ENCODE assay signal across 8 cellular contexts in genomic region chr7:128457385-128457784, GRCh38. TPM values are rescaled to one million over a fixed set of nuclear protein-coding genes. Genes with fewer than 3 reads are reported as not detected.
DNase-seq lines count a peak whose midpoint lies in the region; ATAC-seq and TF ChIP-seq lines count a peak whose summit lies in the region.
"Not testable (repeated sequence)": the region's sequence is repeated elsewhere in the genome, so short reads cannot be mapped to it uniquely, and the experiment has no call there.

No MANE protein-coding gene starts in this region.

- not testable (repeated sequence) for DNase-seq in RWPE2 (ENCODE audit: low spot score); activated T-cell treated with anti-CD3 and anti-CD28 coated beads, Interleukin-2, amount 50 U/mL, for 72 hours; neural crest cell (ENCODE audit: low read depth, low spot score)
- DNase-seq in mammary epithelial cell (peak; percentile 45), foreskin keratinocyte (peak in 1 of 2 donors; percentile 56)

- peak overlapping the region; percentile 96 for H3K27ac ChIP-seq in C4-2B
- not testable (repeated sequence) for H3K27ac ChIP-seq in HUES48 (ENCODE audit: low read depth, low read length); RWPE2 (ENCODE audit: poor library complexity, severe bottlenecking); mammary epithelial cell (ENCODE audit: insufficient read depth, low read depth, low read length); foreskin keratinocyte
- peak overlapping the region; percentile 99 for H3K27ac ChIP-seq in subcutaneous abdominal adipose tissue (ENCODE audit: low read depth, low read length)

- peaks cover 50% of the 10 kb centered on the region for H3K79me2 ChIP-seq in mammary epithelial cell (ENCODE audit: insufficient read depth, low read length)

- H3K4me1 ChIP-seq in HUES48 (ENCODE audit: control insufficient read depth, insufficient read depth, low read length) (peaks cover 25% of the 10 kb centered on the region), mammary epithelial cell (ENCODE audit: insufficient read depth, low read length) (peaks cover 22% of the 10 kb centered on the region), subcutaneous abdominal adipose tissue (ENCODE audit: control insufficient read depth in 5 of 5, insufficient read depth in 5 of 5, low read length in 5 of 5) (peaks cover 6 to 74% (median 60%) of the 10 kb centered on the region in 5 donors)
- not testable (repeated sequence) for H3K4me1 ChIP-seq in RWPE2 (ENCODE audit: insufficient read depth, poor library complexity, severe bottlenecking); foreskin keratinocyte

- not testable (repeated sequence) for H3K9me3 Mint-ChIP-seq in activated T-cell treated with anti-CD3 and anti-CD28 coated beads, Interleukin-2, amount 50 U/mL, for 72 hours; neural crest cell

- H3K36me3 ChIP-seq in HUES48 (ENCODE audit: control insufficient read depth, insufficient read depth, low read length) (peaks cover 21% of the 10 kb centered on the region), RWPE2 (ENCODE audit: low read depth) (peaks cover 14% of the 10 kb centered on the region), subcutaneous abdominal adipose tissue (ENCODE audit: control insufficient read depth in 5 of 5, insufficient read depth in 5 of 5, low read length in 5 of 5) (peaks cover 0 to 11% (median 7%) of the 10 kb centered on the region in 5 donors)
- not testable (repeated sequence) for H3K36me3 ChIP-seq in mammary epithelial cell (ENCODE audit: insufficient read depth, low read length)

- not testable (repeated sequence) for H4K20me1 ChIP-seq in mammary epithelial cell (ENCODE audit: insufficient read depth, low read length)

- CTCF ChIA-PET in mammary epithelial cell (lab: Charles Lee; ENCODE audit: low non-redundant PET): not testable (repeated sequence)

- 58% methylated on average over 5 of the region's 6 CpGs for WGBS in mammary epithelial cell (ENCODE audit: low coverage, missing lambda C conversion rate)

- peaks cover 68% of the 10 kb centered on the region for H3K4me1 Mint-ChIP-seq in activated T-cell treated with anti-CD3 and anti-CD28 coated beads, Interleukin-2, amount 50 U/mL, for 72 hours (ENCODE audit: low read depth)
- H3K4me1 Mint-ChIP-seq in neural crest cell: peaks cover 54% of the 10 kb centered on the region

- H3K27me3 ChIP-seq in HUES48 (ENCODE audit: control insufficient read depth, insufficient read depth, low read length); RWPE2 (ENCODE audit: insufficient read depth, poor library complexity, severe bottlenecking); mammary epithelial cell (ENCODE audit: insufficient read depth, low read length); foreskin keratinocyte; subcutaneous abdominal adipose tissue (ENCODE audit: control insufficient read depth in 5 of 5, insufficient read depth in 4 of 5, low read length in 5 of 5): not testable (repeated sequence)

- intact Hi-C loops in mammary epithelial cell (cut with micrococcal nuclease): not testable (repeated sequence)

- not testable (repeated sequence) for H2AFZ ChIP-seq in mammary epithelial cell (ENCODE audit: low read depth, low read length)

- not testable (repeated sequence) for H3K27me3 Mint-ChIP-seq in activated T-cell treated with anti-CD3 and anti-CD28 coated beads, Interleukin-2, amount 50 U/mL, for 72 hours (ENCODE audit: low read depth); neural crest cell (ENCODE audit: low read depth)

- H3K9me3 ChIP-seq in HUES48 (ENCODE audit: control insufficient read depth, insufficient read depth, low read length); RWPE2 (ENCODE audit: severe bottlenecking); mammary epithelial cell (replicated peaks; ENCODE audit: insufficient read depth, low read length); subcutaneous abdominal adipose tissue (ENCODE audit: control insufficient read depth in 5 of 5, low read length in 5 of 5): not testable (repeated sequence)

- H3K27ac Mint-ChIP-seq in activated T-cell treated with anti-CD3 and anti-CD28 coated beads, Interleukin-2, amount 50 U/mL, for 72 hours: peak overlapping the region; percentile 8
- peak overlapping the region; percentile 50 for H3K27ac Mint-ChIP-seq in neural crest cell (ENCODE audit: unreplicated experiment)

- not testable (repeated sequence) for H3K9ac ChIP-seq in HUES48 (ENCODE audit: low read depth, low read length); mammary epithelial cell (ENCODE audit: insufficient read depth, low read length)
- peak overlapping the region; percentile 66 to 98 (median 76) for H3K9ac ChIP-seq in subcutaneous abdominal adipose tissue (ENCODE audit: low read length in 5 of 5)

- peak overlapping the region; percentile 100 for H3K4me3 ChIP-seq in HUES48 (ENCODE audit: low read depth, low read length)
- peak overlapping the region; percentile 64 for H3K4me3 ChIP-seq in RWPE2 (ENCODE audit: severe bottlenecking)
- H3K4me3 ChIP-seq in mammary epithelial cell (replicated peaks in 1 of 3; ENCODE audit: insufficient read depth in 1 of 3, low read depth in 2 of 3, low read length in 3 of 3): peak overlapping the region in 1 of 3 experiments; percentile 89
- peak overlapping the region; percentile 87 to 98 (median 94) for H3K4me3 ChIP-seq in subcutaneous abdominal adipose tissue (ENCODE audit: low read depth in 1 of 5, low read length in 5 of 5)

- not testable (repeated sequence) for BruUV-seq in mammary epithelial cell (replicated peaks; lab: Mats Ljungman, UMichigan)

- peak overlapping the region; percentile 98 for H3K4me3 Mint-ChIP-seq in activated T-cell treated with anti-CD3 and anti-CD28 coated beads, Interleukin-2, amount 50 U/mL, for 72 hours
- peak overlapping the region; percentile 94 for H3K4me3 Mint-ChIP-seq in neural crest cell

- in situ Hi-C loops in mammary epithelial cell (cut with MboI; ENCODE audit: low sequenced_read_pairs in 2 of 2): not testable (repeated sequence)

- ATAC-seq in RWPE2 (ENCODE audit: low read depth); activated T-cell treated with anti-CD3 and anti-CD28 coated beads, Interleukin-2, amount 50 U/mL, for 72 hours (replicated peaks in 1 of 2): not testable (repeated sequence)
- ATAC-seq in foreskin keratinocyte: peak; percentile 9

- TF ChIP-seq CTCF in C4-2B (conservative IDR thresholded peaks at IDR 0.05); RWPE2 (IDR thresholded peaks at IDR 0.05; ENCODE audit: poor library complexity, severe bottlenecking); mammary epithelial cell (conservative IDR thresholded peaks at IDR 0.05 in 1 of 2, IDR thresholded peaks at IDR 0.05 in 1 of 2; ENCODE audit: extremely low read depth in 1 of 2, insufficient read depth in 1 of 2, low read depth in 1 of 2, low read length in 2 of 2); foreskin keratinocyte (conservative IDR thresholded peaks at IDR 0.05); neural crest cell (conservative IDR thresholded peaks at IDR 0.05): not testable (repeated sequence)

- peaks cover 5 to 15% of the 10 kb centered on the region in 2 donors for H3K36me3 Mint-ChIP-seq in activated T-cell treated with anti-CD3 and anti-CD28 coated beads, Interleukin-2, amount 50 U/mL, for 72 hours (ENCODE audit: insufficient read depth in 2 of 2)
- H3K36me3 Mint-ChIP-seq in neural crest cell (ENCODE audit: low read depth): not testable (repeated sequence)

- H3K4me2 ChIP-seq in mammary epithelial cell (ENCODE audit: insufficient read depth, low read depth, low read length): peak overlapping the region; percentile 76

- dilution Hi-C loops in mammary epithelial cell (cut with HindIII; ENCODE audit: low sequenced_read_pairs): not testable (repeated sequence)

RNA-seq across cellular contexts. Expression of gene HILPDA, which starts 1.7 kb away (rescaled TPM):
- total RNA-seq in activated T-cell treated with anti-CD3 and anti-CD28 coated beads, Interleukin-2, amount 50 U/mL, for 72 hours: 10 to 100 TPM; 42.7 to 59.9 TPM
- total RNA-seq in mammary epithelial cell (10 to 100 TPM in 1 of 2 donors, 1 to 10 TPM in 1; 9.7 to 10.0 TPM), foreskin keratinocyte (11.8 and 13.5 TPM in 2 replicates), neural crest cell (46.7 and 51.9 TPM in 2 replicates)
- polyA plus RNA-seq in mammary epithelial cell (29.1 TPM), foreskin keratinocyte (12.5 and 14.8 TPM in 2 replicates)
- 33.9 TPM for polyA minus RNA-seq in mammary epithelial cell

RNA-seq across cellular contexts. Expression of gene METTL2B, which starts 19.2 kb away (rescaled TPM):
- total RNA-seq in activated T-cell treated with anti-CD3 and anti-CD28 coated beads, Interleukin-2, amount 50 U/mL, for 72 hours: 10 to 100 TPM; 33.9 to 35.9 TPM
- total RNA-seq in mammary epithelial cell: 10 to 100 TPM; 34.7 to 37.3 TPM
- 21.5 TPM for polyA plus RNA-seq in mammary epithelial cell
- 61.8 TPM for polyA minus RNA-seq in mammary epithelial cell
- 38.1 and 38.5 TPM in 2 replicates for total RNA-seq in foreskin keratinocyte
- polyA plus RNA-seq in foreskin keratinocyte: 17.5 and 18.8 TPM in 2 replicates
- total RNA-seq in neural crest cell: 50.5 and 51.5 TPM in 2 replicates

RNA-seq across cellular contexts. Expression of gene IMPDH1, which starts 47.6 kb away (rescaled TPM):
- 10 to 100 TPM; 39.5 to 41.3 TPM for total RNA-seq in activated T-cell treated with anti-CD3 and anti-CD28 coated beads, Interleukin-2, amount 50 U/mL, for 72 hours
- total RNA-seq in mammary epithelial cell (10 to 100 TPM; 50.5 to 92.3 TPM), foreskin keratinocyte (80.1 and 91.4 TPM in 2 replicates), neural crest cell (56.7 and 65.2 TPM in 2 replicates)
- polyA plus RNA-seq in mammary epithelial cell (70.6 TPM), foreskin keratinocyte (77.6 and 85.0 TPM in 2 replicates)
- 144 TPM for polyA minus RNA-seq in mammary epithelial cell
